Comparison of ENCODE assay signal across 14 cellular contexts in genomic region chr6:26332843-26333242, GRCh38. TPM values are rescaled to one million over a fixed set of nuclear protein-coding genes. Genes with fewer than 3 reads are reported as not detected.
DNase-seq lines count a peak whose midpoint lies in the region; ATAC-seq and TF ChIP-seq lines count a peak whose summit lies in the region.
"Had no signal": no experiment of that assay in that cellular context is flagged by ENCODE, and none has a peak within 500 bp of the region (broad histone marks: within the 10 kb centered on the region; RNA-seq: fewer than 3 reads in every experiment).

No MANE protein-coding gene starts in this region.

- peaks cover 16% of the 10 kb centered on the region for H3K4me1 ChIP-seq in HUES6 (ENCODE audit: control insufficient read depth, insufficient read depth, low read length)
- H3K4me1 ChIP-seq: uterus had no signal

- peak overlapping the region; percentile 84 to 93 for H3K4me3 Mint-ChIP-seq in activated T-cell treated with anti-CD3 and anti-CD28 coated beads, Interleukin-2, amount 50 U/mL, for 72 hours
- H3K4me3 Mint-ChIP-seq in activated T-helper 17 cell treated with anti-CD3 and anti-CD28 coated beads, Interleukin-2, amount 50 U/mL, for 72 hours = peak overlapping the region; percentile 78
- H3K4me3 Mint-ChIP-seq in nephron progenitor cell = peak overlapping the region; percentile 94

- peak overlapping the region; percentile 75 for H3K4me3 ChIP-seq in HUES6 (ENCODE audit: low read depth, low read length)
- H3K4me3 ChIP-seq: uterus had no signal

- TF ChIP-seq CTCF in nephron progenitor cell (IDR thresholded peaks at IDR 0.05) = no peak

- H3K27me3 Mint-ChIP-seq in activated T-cell treated with anti-CD3 and anti-CD28 coated beads, Interleukin-2, amount 50 U/mL, for 72 hours (ENCODE audit: low read depth) = peaks cover 9% of the 10 kb centered on the region
- peaks cover 12% of the 10 kb centered on the region for H3K27me3 Mint-ChIP-seq in activated T-helper 17 cell treated with anti-CD3 and anti-CD28 coated beads, Interleukin-2, amount 50 U/mL, for 72 hours
- H3K27me3 Mint-ChIP-seq in nephron progenitor cell (ENCODE audit: low read depth, poor library complexity) = peaks cover 51% of the 10 kb centered on the region

- H3K36me3 ChIP-seq in HUES6 (ENCODE audit: control insufficient read depth, insufficient read depth, low read length) = no peaks in the 10 kb centered on the region
- H3K36me3 ChIP-seq: uterus had no signal

- no peak overlapping the region for H3K27ac ChIP-seq in HUES6 (ENCODE audit: low read depth, low read length)
- H3K27ac ChIP-seq: HL-60, uterus had no signal

- H3K9ac ChIP-seq in HUES6 (ENCODE audit: low read length) = no peak overlapping the region

- no peak for ATAC-seq in activated T-cell treated with anti-CD3 and anti-CD28 coated beads, Interleukin-2, amount 50 U/mL, for 72 hours (replicated peaks in 1 of 2)
- no peak for ATAC-seq in activated T-helper 17 cell treated with anti-CD3 and anti-CD28 coated beads, Interleukin-2, amount 50 U/mL, for 72 hours (replicated peaks)
- no peak for ATAC-seq in HG02840 (IDR thresholded peaks at IDR 0.05; ENCODE audit: low FRiP score, unreplicated experiment)
- ATAC-seq in GM21528 (IDR thresholded peaks at IDR 0.05; ENCODE audit: low FRiP score, unreplicated experiment) = no peak
- ATAC-seq in HG02610 (IDR thresholded peaks at IDR 0.05; ENCODE audit: unreplicated experiment) = no peak

- H3K9me3 Mint-ChIP-seq in activated T-cell treated with anti-CD3 and anti-CD28 coated beads, Interleukin-2, amount 50 U/mL, for 72 hours = no peaks in the 10 kb centered on the region
- H3K9me3 Mint-ChIP-seq in activated T-helper 17 cell treated with anti-CD3 and anti-CD28 coated beads, Interleukin-2, amount 50 U/mL, for 72 hours = no peaks in the 10 kb centered on the region
- H3K9me3 Mint-ChIP-seq in nephron progenitor cell = no peaks in the 10 kb centered on the region

- peaks cover 0 to 3% of the 10 kb centered on the region in 2 donors for H3K36me3 Mint-ChIP-seq in activated T-cell treated with anti-CD3 and anti-CD28 coated beads, Interleukin-2, amount 50 U/mL, for 72 hours (ENCODE audit: insufficient read depth in 2 of 2)
- peaks cover 16% of the 10 kb centered on the region for H3K36me3 Mint-ChIP-seq in activated T-helper 17 cell treated with anti-CD3 and anti-CD28 coated beads, Interleukin-2, amount 50 U/mL, for 72 hours (ENCODE audit: low read depth)
- no peaks in the 10 kb centered on the region for H3K36me3 Mint-ChIP-seq in nephron progenitor cell (ENCODE audit: low read depth)

- DNase-seq in activated T-cell treated with anti-CD3 and anti-CD28 coated beads, Interleukin-2, amount 50 U/mL, for 72 hours = no peak
- no peak for DNase-seq in activated T-cell treated with anti-CD3 and anti-CD28 coated beads for 4 hours
- DNase-seq in nephron progenitor cell = no peak
- DNase-seq: activated CD4-positive, CD25-positive, alpha-beta regulatory T cell treated with anti-CD3 and anti-CD28 coated beads, Interleukin-2, amount 50 U/mL, for 72 hours; activated gamma-delta T cell treated with Interleukin-2 at 50 U/mL for 16 hours; NCI-H2171; stimulated activated CD8-positive, alpha-beta memory T cell treated with anti-CD3 and anti-CD28 coated beads, Interleukin-4, amount 100 ng/mL, for 48 hours; uterus had no signal

- peaks cover 15% of the 10 kb centered on the region for H3K27me3 ChIP-seq in HUES6 (ENCODE audit: control insufficient read depth, insufficient read depth, low read length)

- H3K4me1 Mint-ChIP-seq in activated T-cell treated with anti-CD3 and anti-CD28 coated beads, Interleukin-2, amount 50 U/mL, for 72 hours (ENCODE audit: low read depth) = peaks cover 66% of the 10 kb centered on the region
- peaks cover 41% of the 10 kb centered on the region for H3K4me1 Mint-ChIP-seq in activated T-helper 17 cell treated with anti-CD3 and anti-CD28 coated beads, Interleukin-2, amount 50 U/mL, for 72 hours
- H3K4me1 Mint-ChIP-seq in nephron progenitor cell = peaks cover 40% of the 10 kb centered on the region

- no peak overlapping the region for H3K27ac Mint-ChIP-seq in activated T-cell treated with anti-CD3 and anti-CD28 coated beads, Interleukin-2, amount 50 U/mL, for 72 hours
- no peak overlapping the region for H3K27ac Mint-ChIP-seq in activated T-helper 17 cell treated with anti-CD3 and anti-CD28 coated beads, Interleukin-2, amount 50 U/mL, for 72 hours
- no peak overlapping the region for H3K27ac Mint-ChIP-seq in nephron progenitor cell

- H3K9me3 ChIP-seq in HUES6 (ENCODE audit: control insufficient read depth, insufficient read depth, low read depth, low read length) = no peaks in the 10 kb centered on the region
- H3K9me3 ChIP-seq: uterus had no signal

RNA-seq across cellular contexts. Expression of gene BTN3A2, which starts 32.2 kb away (rescaled TPM):
- 10 to 100 TPM; 51.9 to 72.0 TPM for total RNA-seq in activated T-cell treated with anti-CD3 and anti-CD28 coated beads, Interleukin-2, amount 50 U/mL, for 72 hours
- total RNA-seq in activated T-helper 17 cell treated with anti-CD3 and anti-CD28 coated beads, Interleukin-2, amount 50 U/mL, for 72 hours = 100 to 1,000 TPM in 1 of 2 donors, 10 to 100 TPM in 1; 70.5 to 134 TPM

RNA-seq across cellular contexts. Expression of gene BTN2A2, which starts 50.1 kb away (rescaled TPM):
- 10 to 100 TPM; 25.7 to 33.5 TPM for total RNA-seq in activated T-cell treated with anti-CD3 and anti-CD28 coated beads, Interleukin-2, amount 50 U/mL, for 72 hours
- 10 to 100 TPM; 20.7 to 46.3 TPM for total RNA-seq in activated T-helper 17 cell treated with anti-CD3 and anti-CD28 coated beads, Interleukin-2, amount 50 U/mL, for 72 hours
